In the genomic region with DNA sequence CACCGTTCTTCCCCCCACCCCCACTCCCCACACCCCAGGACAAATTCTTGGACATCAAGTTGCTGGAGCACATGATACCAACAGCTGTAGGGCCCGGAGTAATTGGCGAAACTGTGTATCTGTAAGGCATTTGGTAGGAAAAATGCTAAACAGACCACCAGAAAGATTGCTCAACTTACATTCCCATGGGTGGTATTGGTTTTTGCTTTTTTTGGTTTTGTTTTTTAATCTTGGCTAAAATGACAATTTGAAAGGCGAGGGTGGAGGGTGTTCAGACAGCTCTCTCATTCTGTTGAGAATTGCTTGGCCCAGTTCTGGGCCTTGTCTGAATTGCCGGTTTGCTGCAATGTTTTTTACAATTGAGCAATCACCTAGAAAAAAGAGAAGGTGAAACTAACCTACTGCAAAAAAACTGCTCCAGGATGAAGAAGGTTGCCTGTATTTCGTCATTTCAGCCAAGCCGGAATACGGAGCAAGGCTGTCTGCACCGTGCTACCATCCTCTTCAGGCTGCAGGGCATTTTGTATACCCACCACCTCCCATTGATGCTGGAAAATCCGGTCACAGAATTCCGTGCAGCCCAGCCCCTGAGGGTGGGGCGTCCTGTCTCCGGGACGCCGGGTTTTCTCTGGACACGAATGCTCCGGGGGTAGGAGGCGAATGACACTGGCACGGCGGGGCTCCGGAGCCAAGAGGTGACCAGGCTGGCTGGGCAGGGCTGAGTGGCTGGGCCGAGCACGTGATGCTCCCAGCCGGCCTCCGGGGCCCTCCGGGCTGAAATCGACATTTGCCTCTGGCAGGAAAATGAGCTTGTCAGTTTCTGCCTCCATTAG, we compare ENCODE assay signal across 8 cellular contexts. TPM values are rescaled to one million over a fixed set of nuclear protein-coding genes. Genes with fewer than 3 reads are reported as not detected.
DNase-seq lines count a peak whose midpoint lies in the region; ATAC-seq and TF ChIP-seq lines count a peak whose summit lies in the region.

A gene (plus strand): TSS at position 777 of the 833 bp plus-strand sequence. CDS start 28,058 bp downstream, outside the sequence.

- CTCF ChIA-PET in CD8-positive, alpha-beta T cell (lab: Charles Lee): no interaction called here

- no peak for TF ChIP-seq POLR2A in ovary (IDR thresholded peaks at IDR 0.05)

- H3K27ac ChIP-seq in CD8-positive, alpha-beta T cell (ENCODE audit: low read depth, low read length): no peak within 1 kb of the TSS
- H3K27ac ChIP-seq in ovary: peak within 1 kb of the TSS; percentile 35 to 61

- H3K27me3 Mint-ChIP-seq in CD8-positive, alpha-beta T cell (ENCODE audit: low read depth): peaks cover 22% of the 10 kb centered on the region
- H3K27me3 Mint-ChIP-seq in activated naive CD8-positive, alpha-beta T cell treated with anti-CD3 and anti-CD28 coated beads, Interleukin-2, amount 50 U/mL, for 24 hours: peaks cover 41% of the 10 kb centered on the region
- peaks cover 29% of the 10 kb centered on the region for H3K27me3 Mint-ChIP-seq in activated T-helper 1 cell treated with anti-CD3 and anti-CD28 coated beads, Interleukin-12 subunit alpha, Interleukin-12 subunit beta, Interleukin-2, Interleukin-4 antibody, amounts not matched to agents 30 ng/mL and 10 ng/mL and 1 ng/mL, durations not matched to agents 14 hours and 24 hours and 36 hours (ENCODE audit: insufficient read depth)

- POLR2A ChIA-PET in CD8-positive, alpha-beta T cell (lab: Charles Lee): no interaction called here

- peaks cover 8% of the 10 kb centered on the region for H3K4me1 Mint-ChIP-seq in CD8-positive, alpha-beta T cell (ENCODE audit: low read depth)
- peaks cover 16% of the 10 kb centered on the region for H3K4me1 Mint-ChIP-seq in activated naive CD8-positive, alpha-beta T cell treated with anti-CD3 and anti-CD28 coated beads, Interleukin-2, amount 50 U/mL, for 24 hours
- no peaks in the 10 kb centered on the region for H3K4me1 Mint-ChIP-seq in activated T-helper 1 cell treated with anti-CD3 and anti-CD28 coated beads, Interleukin-12 subunit alpha, Interleukin-12 subunit beta, Interleukin-2, Interleukin-4 antibody, amounts not matched to agents 30 ng/mL and 10 ng/mL and 1 ng/mL, durations not matched to agents 14 hours and 24 hours and 36 hours (ENCODE audit: low read depth)

- peak within 1 kb of the TSS; percentile 15 for H3K4me3 Mint-ChIP-seq in CD8-positive, alpha-beta T cell
- peak within 1 kb of the TSS; percentile 45 for H3K4me3 Mint-ChIP-seq in activated naive CD8-positive, alpha-beta T cell treated with anti-CD3 and anti-CD28 coated beads, Interleukin-2, amount 50 U/mL, for 24 hours
- no peak within 1 kb of the TSS for H3K4me3 Mint-ChIP-seq in activated T-helper 1 cell treated with anti-CD3 and anti-CD28 coated beads, Interleukin-12 subunit alpha, Interleukin-12 subunit beta, Interleukin-2, Interleukin-4 antibody, amounts not matched to agents 30 ng/mL and 10 ng/mL and 1 ng/mL, durations not matched to agents 14 hours and 24 hours and 36 hours

- TF ChIP-seq CTCF in CD8-positive, alpha-beta T cell (IDR thresholded peaks at IDR 0.05): no peak
- no peak for TF ChIP-seq CTCF in ovary (IDR thresholded peaks at IDR 0.05)

- H3K9me3 ChIP-seq in CD8-positive, alpha-beta T cell (ENCODE audit: low read length): no peaks in the 10 kb centered on the region
- H3K9me3 ChIP-seq in ovary: no peaks in the 10 kb centered on the region

- ATAC-seq in CD8-positive, alpha-beta T cell: no peak
- ATAC-seq in GM21717 (IDR thresholded peaks at IDR 0.05; ENCODE audit: unreplicated experiment): peak; percentile 52
- ATAC-seq in activated naive CD8-positive, alpha-beta T cell treated with anti-CD3 and anti-CD28 coated beads, Interleukin-2, amount 50 U/mL, for 24 hours: no peak

- no peaks in the 10 kb centered on the region for H3K9me3 Mint-ChIP-seq in CD8-positive, alpha-beta T cell
- H3K9me3 Mint-ChIP-seq in activated naive CD8-positive, alpha-beta T cell treated with anti-CD3 and anti-CD28 coated beads, Interleukin-2, amount 50 U/mL, for 24 hours: no peaks in the 10 kb centered on the region
- no peaks in the 10 kb centered on the region for H3K9me3 Mint-ChIP-seq in activated T-helper 1 cell treated with anti-CD3 and anti-CD28 coated beads, Interleukin-12 subunit alpha, Interleukin-12 subunit beta, Interleukin-2, Interleukin-4 antibody, amounts not matched to agents 30 ng/mL and 10 ng/mL and 1 ng/mL, durations not matched to agents 14 hours and 24 hours and 36 hours

- no peak within 1 kb of the TSS for H3K27ac Mint-ChIP-seq in CD8-positive, alpha-beta T cell
- no peak within 1 kb of the TSS for H3K27ac Mint-ChIP-seq in activated naive CD8-positive, alpha-beta T cell treated with anti-CD3 and anti-CD28 coated beads, Interleukin-2, amount 50 U/mL, for 24 hours
- H3K27ac Mint-ChIP-seq in activated T-helper 1 cell treated with anti-CD3 and anti-CD28 coated beads, Interleukin-12 subunit alpha, Interleukin-12 subunit beta, Interleukin-2, Interleukin-4 antibody, amounts not matched to agents 30 ng/mL and 10 ng/mL and 1 ng/mL, durations not matched to agents 14 hours and 24 hours and 36 hours: no peak within 1 kb of the TSS

- no peak for TF ChIP-seq EP300 in ovary (IDR thresholded peaks at IDR 0.05)

- intact Hi-C loops in CD8-positive, alpha-beta T cell (cut with DNase I, micrococcal nuclease): no loop called here
- intact Hi-C loops in cardiac septum (cut with DNase I): no loop called here
- intact Hi-C loops in ovary (cut with DNase I): no loop called here
- intact Hi-C loops in activated T-helper 1 cell treated with anti-CD3 and anti-CD28 coated beads, Interleukin-12 subunit alpha, Interleukin-12 subunit beta, Interleukin-2, Interleukin-4 antibody, amounts not matched to agents 30 ng/mL and 10 ng/mL and 1 ng/mL, durations not matched to agents 14 hours and 24 hours and 36 hours (cut with micrococcal nuclease): no loop called here

- 18 to 27% (median 25%) methylated on average over 27 of the region's 27 CpGs for WGBS in ovary, 3 donors

- peaks cover 10% of the 10 kb centered on the region for H3K27me3 ChIP-seq in CD8-positive, alpha-beta T cell (ENCODE audit: insufficient read depth, low read length)
- no peaks in the 10 kb centered on the region for H3K27me3 ChIP-seq in ovary

- H3K36me3 Mint-ChIP-seq in CD8-positive, alpha-beta T cell: no peaks in the 10 kb centered on the region
- H3K36me3 Mint-ChIP-seq in activated naive CD8-positive, alpha-beta T cell treated with anti-CD3 and anti-CD28 coated beads, Interleukin-2, amount 50 U/mL, for 24 hours (ENCODE audit: low read depth): no peaks in the 10 kb centered on the region
- H3K36me3 Mint-ChIP-seq in activated T-helper 1 cell treated with anti-CD3 and anti-CD28 coated beads, Interleukin-12 subunit alpha, Interleukin-12 subunit beta, Interleukin-2, Interleukin-4 antibody, amounts not matched to agents 30 ng/mL and 10 ng/mL and 1 ng/mL, durations not matched to agents 14 hours and 24 hours and 36 hours (ENCODE audit: low read depth): no peaks in the 10 kb centered on the region

- H3K4me3 ChIP-seq in CD8-positive, alpha-beta T cell (ENCODE audit: low read depth, low read length): no peak within 1 kb of the TSS
- no peak within 1 kb of the TSS for H3K4me3 ChIP-seq in ovary

- H3K4me1 ChIP-seq in CD8-positive, alpha-beta T cell (ENCODE audit: insufficient read depth, low read length): no peaks in the 10 kb centered on the region
- H3K4me1 ChIP-seq in ovary (ENCODE audit: insufficient read depth): peaks cover 2% of the 10 kb centered on the region

- DNase-seq in CD8-positive, alpha-beta T cell: no peak
- DNase-seq in NCI-H146 (lab: John Stamatoyannopoulos, UW) (peak; percentile 79), cardiac septum (ENCODE audit: low spot score) (peak; percentile 84), ovary (peak in 4 of 5 donors; percentile 22 to 51 (median 33)), dedifferentiated amniotic fluid mesenchymal stem cell (ENCODE audit: extremely low spot score) (no peak)
- no peak for DNase-seq in activated naive CD8-positive, alpha-beta T cell treated with anti-CD3 and anti-CD28 coated beads, Interleukin-2, amount 50 U/mL, for 24 hours
- no peak for DNase-seq in activated T-helper 1 cell treated with anti-CD3 and anti-CD28 coated beads, Interleukin-12 subunit alpha, Interleukin-12 subunit beta, Interleukin-2, Interleukin-4 antibody, amounts not matched to agents 30 ng/mL and 10 ng/mL and 1 ng/mL, durations not matched to agents 14 hours and 24 hours and 36 hours (ENCODE audit: low spot score)

- no peaks in the 10 kb centered on the region for H3K36me3 ChIP-seq in CD8-positive, alpha-beta T cell (ENCODE audit: insufficient read depth, low read length)
- H3K36me3 ChIP-seq in ovary: no peaks in the 10 kb centered on the region

RNA-seq across cellular contexts. Expression of the gene that starts here (rescaled TPM):
- under 1 TPM in 1 of 2 experiments, not detected in 1; 0.08 TPM for total RNA-seq in CD8-positive, alpha-beta T cell
- total RNA-seq in cardiac septum: 23.4 TPM
- 1 to 10 TPM in 6 of 7 donors, under 1 TPM in 1; 0.36 to 4.2 (median 3.1) TPM for total RNA-seq in ovary
- 1 to 10 TPM in 1 of 2 donors, under 1 TPM in 1; 0.92 to 3.0 TPM for polyA plus RNA-seq in ovary
- total RNA-seq in activated T-helper 1 cell treated with anti-CD3 and anti-CD28 coated beads, Interleukin-12 subunit alpha, Interleukin-12 subunit beta, Interleukin-2, Interleukin-4 antibody, amounts not matched to agents 30 ng/mL and 10 ng/mL and 1 ng/mL, durations not matched to agents 14 hours and 24 hours and 36 hours: not detected in 2 replicates

Comparison
In these comparisons a context has a peak if more than half of its experiments do, and no peak if none do; other contexts are left out.
1. DNase-seq: peak in NCI-H146 (single experiment), cardiac septum (single experiment) and ovary (4 of 5); none in CD8-positive, alpha-beta T cell (0 of 7), activated naive CD8-positive, alpha-beta T cell treated with anti-CD3 and anti-CD28 coated beads, Interleukin-2, amount 50 U/mL, for 24 hours (single experiment), activated T-helper 1 cell treated with anti-CD3 and anti-CD28 coated beads, Interleukin-12 subunit alpha, Interleukin-12 subunit beta, Interleukin-2, Interleukin-4 antibody, amounts not matched to agents 30 ng/mL and 10 ng/mL and 1 ng/mL, durations not matched to agents 14 hours and 24 hours and 36 hours (single experiment) and dedifferentiated amniotic fluid mesenchymal stem cell (single experiment).